8 cellular contexts compared by ENCODE assay signal in genomic region chr7:96414931-96415292, GRCh38.
DNase-seq lines count a peak whose midpoint lies in the region; ATAC-seq and TF ChIP-seq lines count a peak whose summit lies in the region.

No MANE protein-coding gene starts in this region.

- DNase-seq in AG04450 (ENCODE audit: low read depth, low spot score) (no peak), NCI-H510A treated with DMSO at 0.1 percent for 48 hours (lab: John Stamatoyannopoulos, UW) (peak; percentile 56), germinal center (ENCODE audit: low spot score) (peak; percentile 17), retina (peak; percentile 22), NK-92 (lab: John Stamatoyannopoulos, UW; ENCODE audit: unreplicated experiment) (no peak)
- DNase-seq in activated CD8-positive, alpha-beta T cell treated with anti-CD3 and anti-CD28 coated beads, Interleukin-2, amount 10 ng/mL, durations not matched to agents 7 days and 5 days, result peak; percentile 65

- POLR2A ChIA-PET in AG04450 (lab: Yijun Ruan, JAX), result no interaction called here
- POLR2A ChIA-PET in activated CD8-positive, alpha-beta T cell treated with anti-CD3 and anti-CD28 coated beads, Interleukin-2, amount 10 ng/mL, durations not matched to agents 7 days and 5 days (lab: Charles Lee), result no interaction called here

- H3K9me3 ChIP-seq in AG04450 (ENCODE audit: control insufficient read depth, insufficient read depth, low read length), result no peaks in the 10 kb centered on the region

- no peaks in the 10 kb centered on the region for H3K36me3 Mint-ChIP-seq in activated CD8-positive, alpha-beta T cell treated with anti-CD3 and anti-CD28 coated beads, Interleukin-2, amount 10 ng/mL, durations not matched to agents 7 days and 5 days (ENCODE audit: low read depth)

- H3K4me3 ChIP-seq in AG04450 (ENCODE audit: low read depth, low read length), result no peak overlapping the region
- H3K4me3 ChIP-seq in GM12875 (ENCODE audit: low read depth, low read length), result no peak overlapping the region

- peaks cover 3% of the 10 kb centered on the region for H3K4me1 Mint-ChIP-seq in activated CD8-positive, alpha-beta T cell treated with anti-CD3 and anti-CD28 coated beads, Interleukin-2, amount 10 ng/mL, durations not matched to agents 7 days and 5 days (ENCODE audit: low read depth)

- H3K27me3 Mint-ChIP-seq in activated CD8-positive, alpha-beta T cell treated with anti-CD3 and anti-CD28 coated beads, Interleukin-2, amount 10 ng/mL, durations not matched to agents 7 days and 5 days (ENCODE audit: low read depth), result peaks cover 18% of the 10 kb centered on the region

- TF ChIP-seq CTCF in AG04450 (IDR thresholded peaks at IDR 0.05; ENCODE audit: low read depth, low read length) (peak; percentile 77), GM12875 (IDR thresholded peaks at IDR 0.05; ENCODE audit: borderline replicate concordance, insufficient read depth, low read depth, low read length) (peak; percentile 81)

- H3K27ac ChIP-seq in AG04450 (ENCODE audit: low read depth, low read length), result no peak overlapping the region

- no peak overlapping the region for H3K4me3 Mint-ChIP-seq in activated CD8-positive, alpha-beta T cell treated with anti-CD3 and anti-CD28 coated beads, Interleukin-2, amount 10 ng/mL, durations not matched to agents 7 days and 5 days

- no peak overlapping the region for H3K27ac Mint-ChIP-seq in activated CD8-positive, alpha-beta T cell treated with anti-CD3 and anti-CD28 coated beads, Interleukin-2, amount 10 ng/mL, durations not matched to agents 7 days and 5 days

- H3K9me3 Mint-ChIP-seq in activated CD8-positive, alpha-beta T cell treated with anti-CD3 and anti-CD28 coated beads, Interleukin-2, amount 10 ng/mL, durations not matched to agents 7 days and 5 days (ENCODE audit: insufficient read depth), result no peaks in the 10 kb centered on the region

- CTCF ChIA-PET in AG04450 (lab: Charles Lee), result interaction anchor here (2.6 kb wide), 1 partner anchor 613 kb away, joined by 14 read pairs; no protein-coding TSS in a partner anchor
- CTCF ChIA-PET in activated CD8-positive, alpha-beta T cell treated with anti-CD3 and anti-CD28 coated beads, Interleukin-2, amount 10 ng/mL, durations not matched to agents 7 days and 5 days (lab: Charles Lee), result interaction anchor here (0.7 to 2.0 kb wide), 3 partner anchors 8 to 612 kb away, joined by 3 to 14 read pairs (median 3); no protein-coding TSS in a partner anchor

- peaks cover 6% of the 10 kb centered on the region for H3K27me3 ChIP-seq in AG04450 (ENCODE audit: control insufficient read depth, insufficient read depth, low read length)

- peak; percentile 74 for ATAC-seq in HG03280 (IDR thresholded peaks at IDR 0.05; ENCODE audit: unreplicated experiment)
- ATAC-seq in activated CD8-positive, alpha-beta T cell treated with anti-CD3 and anti-CD28 coated beads, Interleukin-2, amount 10 ng/mL, durations not matched to agents 7 days and 5 days, result peak; percentile 81

Comparison
In these comparisons a context has a peak if more than half of its experiments do, and no peak if none do; other contexts are left out.
1. DNase-seq: peak in NCI-H510A treated with DMSO at 0.1 percent for 48 hours (single experiment), activated CD8-positive, alpha-beta T cell treated with anti-CD3 and anti-CD28 coated beads, Interleukin-2, amount 10 ng/mL, durations not matched to agents 7 days and 5 days (single experiment), germinal center (single experiment) and retina (single experiment); none in AG04450 (single experiment) and NK-92 (single experiment).